In genomic region chr14:24430143-24430681, GRCh38 we compare ENCODE assay signal across 8 cellular contexts. TPM values are rescaled to one million over a fixed set of nuclear protein-coding genes. Genes with fewer than 3 reads are reported as not detected.
DNase-seq lines count a peak whose midpoint lies in the region; ATAC-seq and TF ChIP-seq lines count a peak whose summit lies in the region.

No MANE protein-coding gene starts in this region.

- H3K4me1 ChIP-seq in skeletal muscle tissue (ENCODE audit: control insufficient read depth in 3 of 3, insufficient read depth in 3 of 3, low read length in 3 of 3), result peaks cover 28 to 35% (median 30%) of the 10 kb centered on the region in 3 donors

- DNase-seq in DMS53 treated with DMSO at 0.1 percent for 48 hours (lab: John Stamatoyannopoulos, UW; ENCODE audit: unreplicated experiment), result peak; percentile 35
- DNase-seq in brain microvascular endothelial cell, result peak; percentile 59
- no peak for DNase-seq in ureter (ENCODE audit: low spot score)

- H3K9ac ChIP-seq in skeletal muscle tissue (ENCODE audit: low read depth in 1 of 3, low read length in 3 of 3), result peak overlapping the region; percentile 90 to 95 (median 90)

- H3K27ac ChIP-seq in brain microvascular endothelial cell (peak overlapping the region; percentile 95), skeletal muscle tissue (ENCODE audit: low read depth, low read length) (peak overlapping the region; percentile 95)

- no peak for TF ChIP-seq CTCF in brain microvascular endothelial cell (IDR thresholded peaks at IDR 0.05; ENCODE audit: low read depth, low read length, missing control alignments)

- ATAC-seq in GM19463 (IDR thresholded peaks at IDR 0.05; ENCODE audit: unreplicated experiment) (peak; percentile 59), HG03521 (IDR thresholded peaks at IDR 0.05; ENCODE audit: unreplicated experiment) (peak; percentile 41), SK-N-SH treated with all-trans-retinoic acid at 6 μM for 48 hours (peak; percentile 82)

- H3K36me3 ChIP-seq in brain microvascular endothelial cell (replicated peaks) (peaks cover 23% of the 10 kb centered on the region), skeletal muscle tissue (ENCODE audit: control insufficient read depth in 3 of 3, insufficient read depth in 3 of 3, low read length in 3 of 3) (peaks cover 19 to 34% (median 28%) of the 10 kb centered on the region in 3 donors)

- H3K4me3 ChIP-seq in brain microvascular endothelial cell (ENCODE audit: low read depth, low read length), result peak overlapping the region; percentile 69
- H3K4me3 ChIP-seq in iPS-18c (ENCODE audit: insufficient read depth, low read depth, low read length), result peak overlapping the region; percentile 77
- H3K4me3 ChIP-seq in skeletal muscle tissue (ENCODE audit: low read length in 3 of 3), result peak overlapping the region; percentile 79 to 95 (median 91)

- no peaks in the 10 kb centered on the region for H3K9me3 ChIP-seq in iPS-18c (ENCODE audit: control insufficient read depth, insufficient read depth, low read length)
- H3K9me3 ChIP-seq in skeletal muscle tissue (ENCODE audit: control insufficient read depth in 3 of 3, low read length in 3 of 3), result no peaks in the 10 kb centered on the region

- in situ Hi-C loops in brain microvascular endothelial cell (cut with HindIII; ENCODE audit: low pct_ligation_motif_present, low sequenced_read_pairs), result loop anchor here (10.0 kb wide), 1 partner anchor 95 kb away; the partner anchor contains the start of genes ADCY4 and RIPK3

- H3K27me3 ChIP-seq in brain microvascular endothelial cell (replicated peaks) (no peaks in the 10 kb centered on the region), skeletal muscle tissue (ENCODE audit: control insufficient read depth in 3 of 3, insufficient read depth in 3 of 3, low read length in 3 of 3) (no peaks in the 10 kb centered on the region)

TF ChIP-seq in SK-N-SH treated with all-trans-retinoic acid at 6 μM for 48 hours, 23 proteins besides CTCF, POLR2A, EP300 and RAD21:
- TF ChIP-seq ZFP3 (CRISPR knock-in tag; IDR thresholded peaks at IDR 0.05), result no peak
- no peak for TF ChIP-seq ARNTL (CRISPR knock-in tag; IDR thresholded peaks at IDR 0.05; ENCODE audit: borderline replicate concordance, low read depth)
- no peak for TF ChIP-seq ISL1 (CRISPR knock-in tag; IDR thresholded peaks at IDR 0.05)
- TF ChIP-seq TSHZ2 (CRISPR knock-in tag; IDR thresholded peaks at IDR 0.05), result no peak
- TF ChIP-seq CREB5 (CRISPR knock-in tag; IDR thresholded peaks at IDR 0.05; ENCODE audit: low read depth), result no peak
- no peak for TF ChIP-seq CSRNP3 (CRISPR knock-in tag; IDR thresholded peaks at IDR 0.05)
- no peak for TF ChIP-seq CSDC2 (CRISPR knock-in tag; IDR thresholded peaks at IDR 0.05)
- no peak for TF ChIP-seq ZNF8 (CRISPR knock-in tag; IDR thresholded peaks at IDR 0.05)
- TF ChIP-seq OSR1 (CRISPR knock-in tag; IDR thresholded peaks at IDR 0.05), result no peak
- TF ChIP-seq ZFP30 (CRISPR knock-in tag; IDR thresholded peaks at IDR 0.05), result no peak
- no peak for TF ChIP-seq ESRRG (CRISPR knock-in tag; IDR thresholded peaks at IDR 0.05)
- no peak for TF ChIP-seq TCF4 (CRISPR knock-in tag; IDR thresholded peaks at IDR 0.05; ENCODE audit: borderline replicate concordance)
- no peak for TF ChIP-seq BACH2 (CRISPR knock-in tag; IDR thresholded peaks at IDR 0.05; ENCODE audit: borderline replicate concordance)

RNA-seq across cellular contexts. Expression of gene KHNYN, which starts 0.5 kb away (rescaled TPM):
- 38.1 TPM for total RNA-seq in skeletal muscle tissue
- 72.9 TPM for total RNA-seq in ureter

RNA-seq across cellular contexts. Expression of gene CBLN3, which starts 0.7 kb away (rescaled TPM):
- total RNA-seq in skeletal muscle tissue (under 0.01 TPM), ureter (2.2 TPM)

RNA-seq across cellular contexts. Expression of gene SDR39U1, which starts 12.4 kb away (rescaled TPM):
- total RNA-seq in skeletal muscle tissue (12.0 TPM), ureter (73.5 TPM)

RNA-seq across cellular contexts. Expression of gene NYNRIN, which starts 31.4 kb away (rescaled TPM):
- total RNA-seq in skeletal muscle tissue (19.3 TPM), ureter (32.7 TPM)
